9 cellular contexts compared by ENCODE assay signal in the genomic region with DNA sequence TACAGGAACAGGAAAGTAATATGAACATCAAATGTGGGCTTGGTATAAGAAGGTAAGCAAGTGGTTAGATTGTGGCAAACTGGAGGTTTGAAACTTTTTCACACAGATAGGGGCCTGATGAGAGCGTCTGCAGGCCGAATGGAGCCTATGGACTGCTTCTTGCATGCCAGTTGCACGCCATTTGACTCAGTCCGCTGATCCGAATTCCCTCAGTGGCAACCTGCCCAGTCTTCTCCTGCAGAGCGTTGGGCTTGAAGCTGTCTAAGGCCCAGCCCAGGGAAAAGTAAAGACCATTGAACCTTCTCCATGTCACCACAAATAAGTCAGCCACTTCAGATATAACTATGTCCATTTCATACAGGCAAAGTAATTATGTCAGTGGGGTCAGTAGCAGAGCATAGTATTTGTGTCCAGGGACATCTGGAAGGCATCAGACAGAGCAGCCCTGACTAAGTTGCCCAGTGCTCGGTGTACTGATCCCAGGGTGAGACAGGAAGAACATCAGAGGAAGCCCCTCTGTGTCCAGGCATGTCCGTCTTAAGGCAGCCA. TPM values are rescaled to one million over a fixed set of nuclear protein-coding genes. Genes with fewer than 3 reads are reported as not detected.
DNase-seq lines count a peak whose midpoint lies in the region; ATAC-seq and TF ChIP-seq lines count a peak whose summit lies in the region.
"Had no signal": no experiment of that assay in that cellular context is flagged by ENCODE, and none has a peak within 500 bp of the region (broad histone marks: within the 10 kb centered on the region; RNA-seq: fewer than 3 reads in every experiment).

No MANE protein-coding gene starts in this region.

- DNase-seq in AG10803 (ENCODE audit: low read depth) (peak; percentile 88), RPMI7951 (ENCODE audit: low read depth) (peak; percentile 75), cardiac fibroblast (ENCODE audit: low read depth in 2 of 2) (peak; percentile 40 to 75), NCI-H82 (lab: John Stamatoyannopoulos, UW) (no peak)

- H3K27me3 Mint-ChIP-seq in nephron (ENCODE audit: low read depth) = no peaks in the 10 kb centered on the region

- H3K9me3 Mint-ChIP-seq in nephron = no peaks in the 10 kb centered on the region

- no peak overlapping the region for H3K4me3 Mint-ChIP-seq in nephron

- peaks cover 55% of the 10 kb centered on the region for H3K36me3 Mint-ChIP-seq in nephron (ENCODE audit: low read depth)

- H3K27ac Mint-ChIP-seq in nephron = peak overlapping the region; percentile 46 to 100 (median 99)

- TF ChIP-seq CTCF in AG10803 (conservative IDR thresholded peaks at IDR 0.05; ENCODE audit: low read length) (no peak), cardiac fibroblast (IDR thresholded peaks at IDR 0.05; ENCODE audit: low read depth, low read length) (no peak), nephron (IDR thresholded peaks at IDR 0.05; ENCODE audit: unreplicated experiment in 3 of 3) (no peak)

- ATAC-seq in HG03520 (IDR thresholded peaks at IDR 0.05; ENCODE audit: unreplicated experiment) (no peak), HG03469 (IDR thresholded peaks at IDR 0.05; ENCODE audit: unreplicated experiment) (no peak), HG03039 (IDR thresholded peaks at IDR 0.05; ENCODE audit: unreplicated experiment) (no peak)
- ATAC-seq: Panc1 had no signal

- H3K4me3 ChIP-seq in AG10803 (ENCODE audit: low read length) = no peak overlapping the region
- no peak overlapping the region for H3K4me3 ChIP-seq in cardiac fibroblast (replicated peaks in 1 of 2; ENCODE audit: low read depth in 2 of 2, low read length in 2 of 2)

- H3K4me1 Mint-ChIP-seq in nephron = peaks cover 63% of the 10 kb centered on the region

RNA-seq across cellular contexts. Expression of a gene that starts 45.9 kb away (rescaled TPM):
- total RNA-seq in RPMI7951 (2014; rRNA removed; shearing (Covaris generic)) = 127 and 162 TPM in 2 replicates
